Comparison of ENCODE assay signal across 8 cellular contexts in genomic region chr5:93579561-93580386, GRCh38. TPM values are rescaled to one million over a fixed set of nuclear protein-coding genes. Genes with fewer than 3 reads are reported as not detected.
DNase-seq lines count a peak whose midpoint lies in the region; ATAC-seq, FAIRE-seq and TF ChIP-seq lines count a peak whose summit lies in the region.

No MANE protein-coding gene starts in this region.

- POLR2A ChIA-PET in A549 (lab: Yijun Ruan, JAX) = interaction anchor here (1.1 kb wide), 1 partner anchor 16 kb away, joined by 3 read pairs; no protein-coding TSS in a partner anchor

- 0 out of 5 replicates have a peak, but pooled peaks of 1 of the 2 experiments have one; percentile 15 for TF ChIP-seq RAD21 in A549 (conservative IDR thresholded peaks at IDR 0.05 in 1 of 2, IDR thresholded peaks at IDR 0.05 in 1 of 2)

- TF ChIP-seq CTCF in A549 (IDR thresholded peaks at IDR 0.05) (no peak), GM20000 (IDR thresholded peaks at IDR 0.05; ENCODE audit: extremely low read depth, missing control alignments) (no peak), WI38 (IDR thresholded peaks at IDR 0.05; ENCODE audit: low read depth, low read length) (no peak), fibroblast of the aortic adventitia (IDR thresholded peaks at IDR 0.05; ENCODE audit: insufficient read depth, low read length) (no peak), osteoblast (IDR thresholded peaks at IDR 0.05; ENCODE audit: extremely low read depth, low read depth, low read length) (no peak), CD14-positive monocyte (IDR thresholded peaks at IDR 0.05) (no peak)

- H3K9me3 Mint-ChIP-seq in CD14-positive monocyte = peaks cover 0 to 22% (median 10%) of the 10 kb centered on the region in 7 donors

- no peaks in the 10 kb centered on the region for H3K27me3 ChIP-seq in osteoblast (ENCODE audit: insufficient read depth, low read length)

- H3K4me1 ChIP-seq in A549 (peaks cover 4% of the 10 kb centered on the region; the same call in 1 of the 3 replicates), osteoblast (ENCODE audit: insufficient read depth, low read length) (peaks cover 4% of the 10 kb centered on the region)

- no peaks in the 10 kb centered on the region for H3K36me3 ChIP-seq in osteoblast (ENCODE audit: insufficient read depth, low read length)

- TF ChIP-seq EP300 in A549 (IDR thresholded peaks at IDR 0.05) = no peak

- H3K4me2 ChIP-seq in A549 (peak overlapping the region; percentile 94), osteoblast (ENCODE audit: insufficient read depth, low read length) (peak overlapping the region; percentile 97)

- H4K20me1 ChIP-seq in osteoblast (ENCODE audit: insufficient read depth, low read length) = no peaks in the 10 kb centered on the region

- H3K27me3 Mint-ChIP-seq in CD14-positive monocyte (ENCODE audit: low read depth in 3 of 3) = peaks cover 19 to 60% (median 19%) of the 10 kb centered on the region in 3 donors

- DNase-seq in A549 (ENCODE audit: low read depth in 1 of 2, low spot score in 1 of 2) = peak in 1 of 2 experiments; percentile 28
- DNase-seq in GM20000 (ENCODE audit: low spot score) = peak; percentile 34
- peak; percentile 49 for DNase-seq in fibroblast of the aortic adventitia (ENCODE audit: low read depth)
- peak; percentile 91 for DNase-seq in osteoblast (ENCODE audit: insufficient read length, low spot score, missing footprints)
- no peak for DNase-seq in CD14-positive monocyte (ENCODE audit: low spot score)
- no peak for DNase-seq in effector CD8-positive, alpha-beta T cell (lab: John Stamatoyannopoulos, UW)

- H3K27ac Mint-ChIP-seq in CD14-positive monocyte = no peak overlapping the region

- CTCF ChIA-PET in A549 (lab: Yijun Ruan, JAX) = interaction anchor here (1.1 to 4.4 kb wide), 5 partner anchors 17 to 224 kb away, joined by 3 to 14 read pairs (median 3); no protein-coding TSS in a partner anchor

- intact Hi-C loops in CD14-positive monocyte (cut with micrococcal nuclease) = loop anchor here (5.0 to 10.0 kb wide), 2 partner anchors 218 to 335 kb away; no protein-coding TSS in a partner anchor

- peaks cover 62% of the 10 kb centered on the region for H3K79me2 ChIP-seq in osteoblast (ENCODE audit: insufficient read depth, low read length)

- H2AFZ ChIP-seq in osteoblast (ENCODE audit: low read length) = peak overlapping the region; percentile 88

- H3K4me3 ChIP-seq in A549 (peak overlapping the region; percentile 78), WI38 (ENCODE audit: low read depth, low read length) (peak overlapping the region; percentile 92), fibroblast of the aortic adventitia (ENCODE audit: low read depth, low read length) (peak overlapping the region; percentile 89), osteoblast (ENCODE audit: insufficient read depth, low read length) (peak overlapping the region; percentile 94)

- TF ChIP-seq POLR2A in A549 (IDR thresholded peaks at IDR 0.05; ENCODE audit: low read length) = no peak

- H3K4me3 Mint-ChIP-seq in CD14-positive monocyte = peak overlapping the region in 1 of 2 donors; percentile 66

- peaks cover 2 to 9% of the 10 kb centered on the region in 2 donors for H3K36me3 Mint-ChIP-seq in CD14-positive monocyte

- H3K4me1 Mint-ChIP-seq in CD14-positive monocyte = peaks cover 28% of the 10 kb centered on the region

- H3K27ac ChIP-seq in A549 (peak overlapping the region; percentile 63 to 94), osteoblast (ENCODE audit: low read depth, low read length) (peak overlapping the region; percentile 80)

- H3K9me3 ChIP-seq in A549 (no peaks in the 10 kb centered on the region), osteoblast (ENCODE audit: low read depth, low read length) (no peaks in the 10 kb centered on the region)

- WGBS in A549 (ENCODE audit: missing lambda C conversion rate) = 6% methylated on average over 3 of the region's 80 CpGs

- FAIRE-seq in A549 (lab: Jason Lieb, UNC) = no peak

- ATAC-seq in A549 (peak; percentile 8 to 56), HG02763 (IDR thresholded peaks at IDR 0.05; ENCODE audit: unreplicated experiment) (no peak)

TF ChIP-seq in A549, 52 proteins besides CTCF, POLR2A, EP300 and RAD21:
- TF ChIP-seq TP53 (CRISPR knock-in tag; IDR thresholded peaks at IDR 0.05) = no peak
- TF ChIP-seq HDAC2 (IDR thresholded peaks at IDR 0.05) = no peak
- no peak for TF ChIP-seq SREBF2 (IDR thresholded peaks at IDR 0.05)
- no peak for TF ChIP-seq CEBPB (IDR thresholded peaks at IDR 0.05)
- TF ChIP-seq NFE2L2 (conservative IDR thresholded peaks at IDR 0.05; ENCODE audit: low read length) = no peak
- TF ChIP-seq CHD2 (IDR thresholded peaks at IDR 0.05; ENCODE audit: low read length, partially characterized antibody) = no peak
- TF ChIP-seq JUNB (IDR thresholded peaks at IDR 0.05) = no peak
- no peak for TF ChIP-seq BHLHE40 (IDR thresholded peaks at IDR 0.05; ENCODE audit: low read depth, low read length)
- no peak for TF ChIP-seq EHMT2 (IDR thresholded peaks at IDR 0.05; ENCODE audit: low read depth)
- no peak for TF ChIP-seq NR3C1 (IDR thresholded peaks at IDR 0.05)
- peak; percentile 81; the same call in 1 of the 2 replicates for TF ChIP-seq E2F6 (IDR thresholded peaks at IDR 0.05; ENCODE audit: borderline replicate concordance, low read depth)
- TF ChIP-seq MAFK (IDR thresholded peaks at IDR 0.05; ENCODE audit: partially characterized antibody) = no peak
- TF ChIP-seq PHF8 (IDR thresholded peaks at IDR 0.05; ENCODE audit: borderline replicate concordance, low read depth) = 0 out of 2 replicates have a peak, but pooled peaks have one; percentile 28
- peak; percentile 61; the same call in 1 of the 2 replicates for TF ChIP-seq MAX (IDR thresholded peaks at IDR 0.05)
- no peak for TF ChIP-seq FOSB (CRISPR knock-in tag; IDR thresholded peaks at IDR 0.05)
- no peak for TF ChIP-seq ESRRA (IDR thresholded peaks at IDR 0.05; ENCODE audit: borderline replicate concordance, low read length)
- no peak for TF ChIP-seq ZFP36 (IDR thresholded peaks at IDR 0.05; ENCODE audit: borderline replicate concordance, partially characterized antibody)

RNA-seq across cellular contexts. Expression of gene NR2F1-AS1, which starts 1.2 kb away (rescaled TPM):
- polyA plus RNA-seq in A549 (2011; rRNA removed) (8.3 and 8.8 TPM in 2 replicates), A549 (2017; fragmentation: RNase III; extraction: RNeasy Plus Mini Kit Qiagen cat#74134 plus additional on column Dnase treatment) (3.5 to 5.5 TPM (median 5.4 TPM) in 3 replicates), CD14-positive monocyte (not detected)
- 1.3 TPM in 2 replicates for polyA plus RNA-seq in A549 (2012; cell fraction: cytosol; rRNA removed)
- 0.37 and 0.39 TPM in 2 replicates for polyA plus RNA-seq in A549 (2012; cell fraction: nucleus; rRNA removed)
- 2.8 and 3.6 TPM in 2 replicates for polyA minus RNA-seq in A549 (2011; rRNA and poly(A)+ RNA removed)
- total RNA-seq in fibroblast of the aortic adventitia (ENCODE audit: low replicate concordance) (11.8 and 23.7 TPM in 2 replicates), osteoblast (15.9 and 17.4 TPM in 2 replicates)

RNA-seq across cellular contexts. Expression of gene NR2F1, which starts 3.2 kb away (rescaled TPM):
- polyA plus RNA-seq in A549 (2011; rRNA removed) (5.0 and 5.2 TPM in 2 replicates), A549 (2017; fragmentation: RNase III; extraction: RNeasy Plus Mini Kit Qiagen cat#74134 plus additional on column Dnase treatment) (4.9 to 6.3 TPM (median 5.2 TPM) in 3 replicates), CD14-positive monocyte (not detected)
- polyA plus RNA-seq in A549 (2012; cell fraction: cytosol; rRNA removed) = 10.5 and 14.6 TPM in 2 replicates
- polyA plus RNA-seq in A549 (2012; cell fraction: nucleus; rRNA removed) = 16.2 and 24.0 TPM in 2 replicates
- 5.9 and 6.3 TPM in 2 replicates for polyA minus RNA-seq in A549 (2011; rRNA and poly(A)+ RNA removed)
- total RNA-seq in fibroblast of the aortic adventitia (ENCODE audit: low replicate concordance) (8.0 and 20.5 TPM in 2 replicates), osteoblast (7.2 and 10.6 TPM in 2 replicates)

Comparison
In these comparisons a context has a peak if more than half of its experiments do, and no peak if none do; other contexts are left out.
1. DNase-seq: peak in GM20000 (single experiment), fibroblast of the aortic adventitia (single experiment) and osteoblast (single experiment); none in CD14-positive monocyte (single experiment) and effector CD8-positive, alpha-beta T cell (single experiment).
2. Peak in every context shown above with its lines, with median percentiles within 50 percentile points of each other: H3K4me3 ChIP-seq.